ENCODE assay signal across 8 cellular contexts in the genomic region with DNA sequence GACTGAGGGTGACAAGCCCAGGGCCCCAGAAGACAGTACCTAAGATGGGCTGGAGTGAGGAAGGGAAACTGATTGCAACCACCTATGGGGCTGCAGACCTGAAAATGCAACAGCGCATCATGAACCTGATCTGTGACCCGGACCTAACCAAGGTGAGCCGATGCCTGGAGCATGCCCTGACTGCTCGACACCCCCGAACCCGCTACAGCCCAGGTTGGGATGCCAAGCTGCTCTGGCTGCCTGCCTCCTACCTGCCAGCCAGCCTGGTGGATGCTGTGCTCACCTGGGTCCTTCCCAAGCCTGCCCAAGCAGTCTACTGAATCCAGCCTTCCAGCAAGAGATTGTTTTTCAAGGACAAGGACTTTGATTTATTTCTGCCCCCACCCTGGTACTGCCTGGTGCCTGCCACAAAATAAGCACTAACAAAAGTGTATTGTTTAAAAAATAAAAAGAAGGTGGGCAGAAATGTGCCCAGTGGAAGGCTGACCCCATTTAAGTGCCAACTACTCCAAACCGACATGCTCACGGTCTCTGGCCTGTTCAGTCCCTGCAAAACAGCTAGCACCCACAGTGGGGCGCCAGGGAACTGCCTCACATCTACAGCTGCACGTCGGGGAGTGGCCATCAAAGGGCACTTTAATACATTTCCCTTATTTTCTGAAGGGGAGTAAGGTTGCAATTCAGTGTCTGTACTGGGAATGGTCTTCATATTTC. TPM values are rescaled to one million over a fixed set of nuclear protein-coding genes. Genes with fewer than 3 reads are reported as not detected.
DNase-seq lines count a peak whose midpoint lies in the region; ATAC-seq lines count a peak whose summit lies in the region.

No MANE protein-coding gene starts in this region.

- DNase-seq in activated T-cell treated with anti-CD3 and anti-CD28 coated beads for 1 hour (ENCODE audit: low read depth) = peak; percentile 56
- no peak for DNase-seq in activated T-cell treated with anti-CD3 and anti-CD28 coated beads for 4 hours
- peak; percentile 57 for DNase-seq in NCI-H2227 (lab: John Stamatoyannopoulos, UW; ENCODE audit: unreplicated experiment)
- DNase-seq in activated CD4-positive, alpha-beta T cell treated with anti-CD3 and anti-CD28 coated beads for 1 hour = peak; percentile 52
- peak; percentile 76 for DNase-seq in ecto neural progenitor cell (ENCODE audit: low spot score)
- DNase-seq in mesendoderm = peak; percentile 75
- DNase-seq in stimulated activated naive CD8-positive, alpha-beta T cell treated with anti-CD3 and anti-CD28 coated beads, Interleukin-15, amount 100 ng/mL, for 72 hours = peak; percentile 63 to 75
- DNase-seq in NCI-H1105 (lab: John Stamatoyannopoulos, UW) = no peak

- no peak overlapping the region for H3K9ac ChIP-seq in mesendoderm (ENCODE audit: low read length)

- H2BK120ac ChIP-seq in mesendoderm (ENCODE audit: low read depth, low read length) = no peak overlapping the region

- no peak overlapping the region for H3K4me2 ChIP-seq in mesendoderm (ENCODE audit: low read length)

- ATAC-seq in stimulated activated naive CD8-positive, alpha-beta T cell treated with anti-CD3 and anti-CD28 coated beads, Interleukin-15, amount 100 ng/mL, for 72 hours = peak; percentile 54

- H3K4me3 Mint-ChIP-seq in stimulated activated naive CD8-positive, alpha-beta T cell treated with anti-CD3 and anti-CD28 coated beads, Interleukin-15, amount 100 ng/mL, for 72 hours = no peak overlapping the region

- no peak overlapping the region for H4K8ac ChIP-seq in mesendoderm (ENCODE audit: low read depth, low read length)

- H2BK5ac ChIP-seq in mesendoderm (ENCODE audit: low read length) = no peak overlapping the region

- no peak overlapping the region for H2AK5ac ChIP-seq in mesendoderm (ENCODE audit: low read length)

- H3K4me1 Mint-ChIP-seq in stimulated activated naive CD8-positive, alpha-beta T cell treated with anti-CD3 and anti-CD28 coated beads, Interleukin-15, amount 100 ng/mL, for 72 hours = peaks cover 40% of the 10 kb centered on the region

- no peaks in the 10 kb centered on the region for H3K27me3 Mint-ChIP-seq in stimulated activated naive CD8-positive, alpha-beta T cell treated with anti-CD3 and anti-CD28 coated beads, Interleukin-15, amount 100 ng/mL, for 72 hours

- no peaks in the 10 kb centered on the region for H3K27me3 ChIP-seq in mesendoderm (ENCODE audit: insufficient read depth, low read length, poor library complexity)

- no peak overlapping the region for H3K56ac ChIP-seq in mesendoderm (ENCODE audit: low read length)

- no peak overlapping the region for H4K5ac ChIP-seq in mesendoderm (ENCODE audit: low read length)

- no peak overlapping the region for H3K23ac ChIP-seq in mesendoderm (ENCODE audit: low read length)

- no peak overlapping the region for H3K4me3 ChIP-seq in mesendoderm (ENCODE audit: low read length)

- WGBS in mesendoderm (ENCODE audit: extremely low coverage, insufficient coverage, low lambda C conversion rate) = no CpG with 5 or more reads among the region's 11 CpGs

- no peak overlapping the region for H2BK15ac ChIP-seq in mesendoderm (replicated peaks; ENCODE audit: low read depth)

- H3K18ac ChIP-seq in mesendoderm (ENCODE audit: low read length) = no peak overlapping the region

- no peaks in the 10 kb centered on the region for H3K9me3 Mint-ChIP-seq in stimulated activated naive CD8-positive, alpha-beta T cell treated with anti-CD3 and anti-CD28 coated beads, Interleukin-15, amount 100 ng/mL, for 72 hours

- H3K27ac Mint-ChIP-seq in stimulated activated naive CD8-positive, alpha-beta T cell treated with anti-CD3 and anti-CD28 coated beads, Interleukin-15, amount 100 ng/mL, for 72 hours = peak overlapping the region in 1 of 2 donors; percentile 2

- peaks cover 19% of the 10 kb centered on the region for H3K79me2 ChIP-seq in mesendoderm (ENCODE audit: control insufficient read depth, insufficient read depth, low read length)

- peaks cover 10% of the 10 kb centered on the region for H3K36me3 ChIP-seq in mesendoderm (ENCODE audit: control insufficient read depth, insufficient read depth, low read length)

- peaks cover 17% of the 10 kb centered on the region for H3K79me1 ChIP-seq in mesendoderm (ENCODE audit: low read length)

- H3K4ac ChIP-seq in mesendoderm (ENCODE audit: low read depth, low read length) = no peak overlapping the region

- H3K4me1 ChIP-seq in mesendoderm (ENCODE audit: control insufficient read depth, low read depth, low read length) = peaks cover 3% of the 10 kb centered on the region

- H3K27ac ChIP-seq in mesendoderm (ENCODE audit: low read depth, low read length) = no peak overlapping the region

RNA-seq across cellular contexts. Expression of a gene that starts 4.2 kb away (rescaled TPM):
- 2.5 TPM for polyA plus RNA-seq in mesendoderm (2013, experiment 1 of 2)
- 2.0 TPM for polyA plus RNA-seq in mesendoderm (2013, experiment 2 of 2)

RNA-seq across cellular contexts. Expression of a gene that starts 4.4 kb away (rescaled TPM):
- 760 TPM for polyA plus RNA-seq in mesendoderm (2013, experiment 1 of 2)
- 752 TPM for polyA plus RNA-seq in mesendoderm (2013, experiment 2 of 2)

RNA-seq across cellular contexts. Expression of a gene that starts 8.5 kb away (rescaled TPM):
- polyA plus RNA-seq in mesendoderm (2013, experiment 1 of 2) = 63.3 TPM
- polyA plus RNA-seq in mesendoderm (2013, experiment 2 of 2) = 65.5 TPM

RNA-seq across cellular contexts. Expression of a gene that starts 16.7 kb away (rescaled TPM):
- 20.8 TPM for polyA plus RNA-seq in mesendoderm (2013, experiment 1 of 2)
- polyA plus RNA-seq in mesendoderm (2013, experiment 2 of 2) = 20.1 TPM

RNA-seq across cellular contexts. Expression of a gene that starts 18.5 kb away (rescaled TPM):
- 6.5 TPM for polyA plus RNA-seq in mesendoderm (2013, experiment 1 of 2)
- 7.0 TPM for polyA plus RNA-seq in mesendoderm (2013, experiment 2 of 2)

Comparison
In these comparisons a context has a peak if more than half of its experiments do, and no peak if none do; other contexts are left out.
1. DNase-seq: peak in activated T-cell treated with anti-CD3 and anti-CD28 coated beads for 1 hour (single experiment), NCI-H2227 (single experiment), activated CD4-positive, alpha-beta T cell treated with anti-CD3 and anti-CD28 coated beads for 1 hour (single experiment), ecto neural progenitor cell (single experiment), mesendoderm (single experiment) and stimulated activated naive CD8-positive, alpha-beta T cell treated with anti-CD3 and anti-CD28 coated beads, Interleukin-15, amount 100 ng/mL, for 72 hours (2 of 2); none in activated T-cell treated with anti-CD3 and anti-CD28 coated beads for 4 hours (single experiment) and NCI-H1105 (single experiment).